ENCODE assay signal across 8 cellular contexts in the genomic region with DNA sequence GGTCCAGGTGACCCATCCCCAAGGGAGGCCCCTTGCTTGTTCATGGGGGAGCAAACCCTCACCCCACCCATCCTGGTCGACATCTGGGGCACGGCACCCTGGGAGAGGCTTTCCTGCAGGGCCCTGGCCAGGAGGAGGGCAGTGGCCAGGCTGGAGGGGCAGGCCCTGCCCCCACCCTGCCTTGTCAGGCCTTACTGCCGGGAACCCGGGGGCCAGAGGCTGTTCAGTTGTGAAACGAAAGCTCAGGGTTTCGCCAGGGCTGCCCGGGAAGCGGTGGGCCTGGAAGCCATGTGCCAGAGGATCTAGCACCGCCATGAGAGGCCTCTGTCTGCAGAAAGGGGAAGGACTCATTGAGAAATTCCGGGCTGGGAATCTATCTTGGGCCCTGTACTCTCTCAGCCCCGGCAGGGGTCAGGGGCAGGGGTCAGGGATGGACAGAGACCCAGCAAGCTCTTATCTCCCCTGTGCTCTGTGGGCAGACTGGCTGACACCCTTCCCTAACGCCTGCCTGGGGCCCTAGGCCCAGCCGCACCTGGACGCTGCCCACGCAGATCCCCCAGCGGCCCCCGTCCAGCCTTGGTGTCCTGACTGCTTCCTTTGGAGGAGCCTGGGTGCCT. TPM values are rescaled to one million over a fixed set of nuclear protein-coding genes. Genes with fewer than 3 reads are reported as not detected.
DNase-seq lines count a peak whose midpoint lies in the region; ATAC-seq and TF ChIP-seq lines count a peak whose summit lies in the region.

No MANE protein-coding gene starts in this region.

- H3K4me1 ChIP-seq in ovary (ENCODE audit: insufficient read depth), result peaks cover 35% of the 10 kb centered on the region

- no peak for ATAC-seq in GM21515 (IDR thresholded peaks at IDR 0.05; ENCODE audit: unreplicated experiment)

- WGBS in ovary, 3 donors, result 48 to 63% (median 54%) methylated on average over 17 of the region's 17 CpGs

- H3K36me3 ChIP-seq in ovary (no peaks in the 10 kb centered on the region), brain microvascular endothelial cell (replicated peaks) (peaks cover 17% of the 10 kb centered on the region)

- TF ChIP-seq EP300 in ovary (IDR thresholded peaks at IDR 0.05), result no peak

- in situ Hi-C loops in brain microvascular endothelial cell (cut with HindIII; ENCODE audit: low pct_ligation_motif_present, low sequenced_read_pairs), result no loop called here

- intact Hi-C loops in ovary (cut with DNase I), result loop anchor here in 2 of 4 donors (5.0 kb wide), 1 partner anchor 35 kb away; no protein-coding TSS in a partner anchor

- H3K4me3 ChIP-seq in epithelial cell of proximal tubule (ENCODE audit: low read depth, low read length), result peak overlapping the region; percentile 17
- no peak overlapping the region for H3K4me3 ChIP-seq in ovary
- no peak overlapping the region for H3K4me3 ChIP-seq in brain microvascular endothelial cell (ENCODE audit: low read depth, low read length)

- H3K27ac ChIP-seq in ovary (peak overlapping the region; percentile 49 to 75), brain microvascular endothelial cell (no peak overlapping the region)

- TF ChIP-seq CTCF in epithelial cell of proximal tubule (conservative IDR thresholded peaks at IDR 0.05; ENCODE audit: low read depth, low read length) (no peak), ovary (IDR thresholded peaks at IDR 0.05) (no peak), brain microvascular endothelial cell (IDR thresholded peaks at IDR 0.05; ENCODE audit: low read depth, low read length, missing control alignments) (no peak)

- TF ChIP-seq POLR2A in ovary (IDR thresholded peaks at IDR 0.05), result no peak

- H3K27me3 ChIP-seq in ovary (no peaks in the 10 kb centered on the region), brain microvascular endothelial cell (replicated peaks) (no peaks in the 10 kb centered on the region)

- no peaks in the 10 kb centered on the region for H3K9me3 ChIP-seq in ovary

- DNase-seq in CD1c-positive myeloid dendritic cell (ENCODE audit: extremely low spot score) (peak; percentile 90), SIG-M5 (lab: John Stamatoyannopoulos, UW) (peak; percentile 3), epithelial cell of proximal tubule (ENCODE audit: low read depth) (no peak), ovary (peak; percentile 49 to 73 (median 55)), AG08395 (ENCODE audit: low spot score) (no peak), T1000 (lab: John Stamatoyannopoulos, UW) (no peak), brain microvascular endothelial cell (no peak)

RNA-seq across cellular contexts. Expression of a gene that starts 6.3 kb away (rescaled TPM):
- 37.5 and 49.3 TPM in 2 replicates for total RNA-seq in epithelial cell of proximal tubule
- total RNA-seq in ovary, result 100 to 1,000 TPM in 1 of 7 donors, 10 to 100 TPM in 6; 29.7 to 291 (median 45.3) TPM
- 10 to 100 TPM in 1 of 2 donors, 1 to 10 TPM in 1; 7.3 to 34.1 TPM for polyA plus RNA-seq in ovary

RNA-seq across cellular contexts. Expression of a gene that starts 45.7 kb away (rescaled TPM):
- total RNA-seq in epithelial cell of proximal tubule (not detected in 2 replicates), ovary (under 1 TPM in 3 of 7 donors, not detected in 4; 0.10 to 0.18 (median 0.10) TPM)
- polyA plus RNA-seq in ovary, result under 1 TPM in 1 of 2 donors, not detected in 1; 0.05 TPM

RNA-seq across cellular contexts. Expression of a gene that starts 48.4 kb away (rescaled TPM):
- total RNA-seq in epithelial cell of proximal tubule, result 48.8 and 54.1 TPM in 2 replicates
- total RNA-seq in ovary, result 10 to 100 TPM; 12.9 to 53.4 (median 27.8) TPM
- 10 to 100 TPM in 1 of 2 donors, 1 to 10 TPM in 1; 9.5 to 21.4 TPM for polyA plus RNA-seq in ovary

RNA-seq across cellular contexts. Expression of a gene that starts 48.6 kb away (rescaled TPM):
- total RNA-seq in epithelial cell of proximal tubule, result 16.4 and 24.5 TPM in 2 replicates
- 10 to 100 TPM; 10.5 to 19.2 (median 15.5) TPM for total RNA-seq in ovary
- polyA plus RNA-seq in ovary, result 10 to 100 TPM in 1 of 2 donors, 1 to 10 TPM in 1; 3.5 to 10.3 TPM

Comparison
In these comparisons a context has a peak if more than half of its experiments do, and no peak if none do; other contexts are left out.
1. DNase-seq: peak in CD1c-positive myeloid dendritic cell (single experiment), SIG-M5 (single experiment) and ovary (5 of 5); none in epithelial cell of proximal tubule (single experiment), AG08395 (single experiment), T1000 (single experiment) and brain microvascular endothelial cell (single experiment).